In genomic region chr1:200034262-200034557, GRCh38 we compare ENCODE assay signal across 23 cellular contexts. TPM values are rescaled to one million over a fixed set of nuclear protein-coding genes. Genes with fewer than 3 reads are reported as not detected.
DNase-seq lines count a peak whose midpoint lies in the region; ATAC-seq and TF ChIP-seq lines count a peak whose summit lies in the region.
"Had no signal": no experiment of that assay in that cellular context is flagged by ENCODE, and none has a peak within 500 bp of the region (broad histone marks: within the 10 kb centered on the region; RNA-seq: fewer than 3 reads in every experiment).

No MANE protein-coding gene starts in this region.

- no peaks in the 10 kb centered on the region for H3K27me3 ChIP-seq in right cardiac atrium (ENCODE audit: control insufficient read depth, insufficient read depth)
- H3K27me3 ChIP-seq in colonic mucosa: peaks cover under 1% of the 10 kb centered on the region
- H3K27me3 ChIP-seq in iPS-20b (ENCODE audit: insufficient read depth, low read length): peaks cover 100% of the 10 kb centered on the region
- H3K27me3 ChIP-seq in transverse colon: peaks cover 86% of the 10 kb centered on the region

- TF ChIP-seq EP300 in transverse colon (IDR thresholded peaks at IDR 0.05; ENCODE audit: low read depth): no peak

- no peak for DNase-seq in right cardiac atrium
- DNase-seq in Right ventricle myocardium inferior (ENCODE audit: missing footprints): no peak
- no peak for DNase-seq in colonic mucosa
- DNase-seq in transverse colon: no peak
- no peak for DNase-seq in nucleus accumbens (lab: John Stamatoyannopoulos, UW)
- no peak for DNase-seq in kidney tubule cell (ENCODE audit: low spot score)
- DNase-seq: 8988T; Caco-2; CD4-positive, alpha-beta memory T cell; DMS 273 treated with DMSO at 0.1 percent for 48 hours; DND-41; Karpas-422; NCI-H1694; NCI-H2081; NCI-H2171; NCI-H345; NCI-H524 treated with DMSO at 0.1 percent for 48 hours; NCI-H82 had no signal

- TF ChIP-seq CTCF in colonic mucosa (IDR thresholded peaks at IDR 0.05) (no peak), transverse colon (IDR thresholded peaks at IDR 0.05) (no peak)

- H3K4me3 ChIP-seq in right cardiac atrium (ENCODE audit: low read length) (peak overlapping the region; percentile 16), colonic mucosa (no peak overlapping the region), iPS-20b (ENCODE audit: low read length) (peak overlapping the region; percentile 52), transverse colon (peak overlapping the region in 3 of 4 donors; percentile 18 to 32 (median 28))
- H3K4me3 ChIP-seq: BLaER1 treated with 17β-estradiol and CSF1 and Interleukin-3, amounts not matched to agents 10 nM and 100 nM; HAP-1; SJSA1 had no signal

- intact Hi-C loops in right cardiac atrium (cut with DNase I): no loop called here
- intact Hi-C loops in Right ventricle myocardium inferior (cut with DNase I): loop anchor here (5.0 kb wide), 1 partner anchor 33 kb away; no protein-coding TSS in a partner anchor
- intact Hi-C loops in colonic mucosa (cut with DNase I): no loop called here
- intact Hi-C loops in transverse colon (cut with DNase I; ENCODE audit: low total_unique reads): no loop called here

- H3K9me3 ChIP-seq in right cardiac atrium (ENCODE audit: control insufficient read depth, low read length) (no peaks in the 10 kb centered on the region), colonic mucosa (no peaks in the 10 kb centered on the region), iPS-20b (ENCODE audit: insufficient read depth, low read depth, low read length) (no peaks in the 10 kb centered on the region), transverse colon (no peaks in the 10 kb centered on the region)
- H3K9me3 ChIP-seq: Caco-2, HAP-1 had no signal

- no peak for TF ChIP-seq POLR2A in transverse colon (IDR thresholded peaks at IDR 0.05)

- 25% methylated on average over 7 of the region's 7 CpGs for WGBS in right cardiac atrium
- 30 to 46% methylated on average over 2 to 7 of the region's 7 CpGs for WGBS in transverse colon (ENCODE audit: low coverage in 1 of 2), 2 donors

- H3K27ac ChIP-seq in right cardiac atrium (ENCODE audit: low read length) (no peak overlapping the region), colonic mucosa (peak overlapping the region; percentile 75), iPS-20b (ENCODE audit: low read length) (no peak overlapping the region), transverse colon (peak overlapping the region; percentile 79 to 83 (median 80))
- H3K27ac ChIP-seq: BLaER1 treated with 17β-estradiol and CSF1 and Interleukin-3, amounts not matched to agents 10 nM and 100 nM; SJSA1 had no signal

- in situ Hi-C loops in transverse colon (cut with MboI; ENCODE audit: low pct_ligation_motif_present in 1 of 4, low pct_unique_long_range_greater_than_20kb in 1 of 4, low sequenced_read_pairs in 3 of 4): no loop called here

- ATAC-seq in right cardiac atrium (no peak), Right ventricle myocardium inferior (no peak), GM18511 (IDR thresholded peaks at IDR 0.05; ENCODE audit: unreplicated experiment) (no peak)

- peak overlapping the region in 1 of 2 donors; percentile 58 for H3K9ac ChIP-seq in colonic mucosa (ENCODE audit: low read depth in 2 of 2, low read length in 2 of 2)
- H3K9ac ChIP-seq in iPS-20b (ENCODE audit: low read depth, low read length): no peak overlapping the region; the same call in 1 of the 2 replicates
- H3K9ac ChIP-seq: BLaER1 treated with 17β-estradiol and CSF1 and Interleukin-3, amounts not matched to agents 10 nM and 100 nM had no signal

- H3K36me3 ChIP-seq in colonic mucosa (no peaks in the 10 kb centered on the region), iPS-20b (ENCODE audit: insufficient read depth, low read depth, low read length) (no peaks in the 10 kb centered on the region), transverse colon (no peaks in the 10 kb centered on the region)
- H3K36me3 ChIP-seq: BLaER1 treated with 17β-estradiol and CSF1 and Interleukin-3, amounts not matched to agents 10 nM and 100 nM; HAP-1; SJSA1 had no signal

- H3K4me1 ChIP-seq in right cardiac atrium (ENCODE audit: control insufficient read depth, insufficient read depth, low read length) (no peaks in the 10 kb centered on the region), colonic mucosa (no peaks in the 10 kb centered on the region), iPS-20b (ENCODE audit: insufficient read depth, low read length) (peaks cover 22% of the 10 kb centered on the region; the same call in 1 of the 2 replicates), transverse colon (peaks cover 6 to 63% (median 21%) of the 10 kb centered on the region in 4 donors)

RNA-seq across cellular contexts. Expression of gene NR5A2, which starts 6.7 kb away (rescaled TPM):
- total RNA-seq in right cardiac atrium: under 1 TPM; 0.32 to 0.58 (median 0.50) TPM
- 0.52 TPM for polyA plus RNA-seq in right cardiac atrium
- 1.6 TPM for total RNA-seq in Right ventricle myocardium inferior
- total RNA-seq in colonic mucosa: 10 to 100 TPM; 45.5 to 65.9 TPM
- total RNA-seq in transverse colon: 10 to 100 TPM; 75.4 to 92.6 (median 85.4) TPM
- total RNA-seq: CD4-positive, alpha-beta memory T cell had no signal
- polyA plus RNA-seq: CD4-positive, alpha-beta memory T cell had no signal

Comparison
In these comparisons a context has a peak if more than half of its experiments do, and no peak if none do; other contexts are left out.
1. H3K27ac ChIP-seq: peak in colonic mucosa (single experiment) and transverse colon (4 of 4); none in right cardiac atrium (single experiment) and iPS-20b (single experiment).
2. RNA of gene NR5A2, which starts 6.7 kb away (total RNA-seq): 75.4 to 92.6 TPM in transverse colon and 45.5 to 65.9 TPM in colonic mucosa; 1.6 TPM in Right ventricle myocardium inferior (single experiment) and 0.32 to 0.58 TPM in right cardiac atrium; every median in the first group is over 10 times any median in the second.